25 cellular contexts compared by ENCODE assay signal in genomic region chr2:159194241-159194640, GRCh38.
DNase-seq lines count a peak whose midpoint lies in the region; ATAC-seq, FAIRE-seq and TF ChIP-seq lines count a peak whose summit lies in the region.
"Had no signal": no experiment of that assay in that cellular context is flagged by ENCODE, and none has a peak within 500 bp of the region (broad histone marks: within the 10 kb centered on the region; RNA-seq: fewer than 3 reads in every experiment).

No MANE protein-coding gene starts in this region.

- TF ChIP-seq POLR2A in K562 (conservative IDR thresholded peaks at IDR 0.05), result no peak
- no peak for TF ChIP-seq POLR2A in endothelial cell of umbilical vein (IDR thresholded peaks at IDR 0.05; ENCODE audit: low read depth, low read length)
- no peak for TF ChIP-seq POLR2A in GM18505 (IDR thresholded peaks at IDR 0.05; ENCODE audit: borderline replicate concordance, extremely low read depth, insufficient read depth, insufficient read length)

- in situ Hi-C loops in K562 (cut with MboI), result no loop called here

- no peaks in the 10 kb centered on the region for H3K79me2 ChIP-seq in K562 (ENCODE audit: control insufficient read depth, insufficient read depth, low read length)
- peaks cover 7% of the 10 kb centered on the region for H3K79me2 ChIP-seq in endothelial cell of umbilical vein (ENCODE audit: control insufficient read depth, insufficient read depth, low read length)

- H2AFZ ChIP-seq in K562 (ENCODE audit: low read depth, low read length), result peak overlapping the region; percentile 34; the same call in 1 of the 2 replicates
- no peak overlapping the region for H2AFZ ChIP-seq in endothelial cell of umbilical vein (ENCODE audit: low read depth, low read length)
- H2AFZ ChIP-seq: GM23338 had no signal

- dilution Hi-C loops in endothelial cell of umbilical vein (cut with MboI; ENCODE audit: extremely low pct_ligation_motif_present, low sequenced_read_pairs), result no loop called here

- H3K4me1 ChIP-seq in K562 (replicated peaks in 1 of 2; ENCODE audit: control insufficient read depth in 2 of 2, insufficient read depth in 2 of 2, low read length in 2 of 2) (peaks cover 0 to 3% of the 10 kb centered on the region in 2 experiments; a peak in 1 of 5 replicates), endothelial cell of umbilical vein (ENCODE audit: control insufficient read depth, extremely low read depth, insufficient read depth, low read length) (peaks cover 1% of the 10 kb centered on the region), thoracic aorta (ENCODE audit: control insufficient read depth in 1 of 2, low read depth in 2 of 2) (peaks cover 0 to 28% of the 10 kb centered on the region in 2 donors), A673 (ENCODE audit: insufficient read depth, low read length, poor library complexity, severe bottlenecking) (no peaks in the 10 kb centered on the region)
- H3K4me1 ChIP-seq: Caco-2 had no signal

- no peak overlapping the region for H3K27ac ChIP-seq in K562 (ENCODE audit: extremely low read depth, low read depth, low read length)
- no peak overlapping the region for H3K27ac ChIP-seq in endothelial cell of umbilical vein (ENCODE audit: insufficient read depth, low read depth, low read length)
- H3K27ac ChIP-seq in thoracic aorta, result peak overlapping the region; percentile 13 to 27
- H3K27ac ChIP-seq in A673 (ENCODE audit: low read depth, low read length, poor library complexity, severe bottlenecking), result no peak overlapping the region
- H3K27ac ChIP-seq: BLaER1, HL-60 had no signal

- H3K9me1 ChIP-seq in K562 (ENCODE audit: control insufficient read depth, insufficient read depth, low read length), result no peaks in the 10 kb centered on the region
- no peaks in the 10 kb centered on the region for H3K9me1 ChIP-seq in endothelial cell of umbilical vein (replicated peaks; ENCODE audit: control insufficient read depth, extremely low read depth, insufficient read depth, low read length)

- H3K4me3 ChIP-seq in K562, result no peak overlapping the region
- H3K4me3 ChIP-seq in endothelial cell of umbilical vein (replicated peaks in 1 of 3; ENCODE audit: insufficient read depth in 1 of 3, low read depth in 1 of 3, low read length in 3 of 3), result no peak overlapping the region
- H3K4me3 ChIP-seq in thoracic aorta, result no peak overlapping the region
- H3K4me3 ChIP-seq in A673 (ENCODE audit: low read depth, low read length, poor library complexity, severe bottlenecking), result no peak overlapping the region
- H3K4me3 ChIP-seq: BLaER1, GM12878, GM23338 had no signal

- BruUV-seq in K562 (replicated peaks; lab: Mats Ljungman, UMichigan) (no TSS peak), endothelial cell of umbilical vein (replicated peaks; lab: Mats Ljungman, UMichigan) (no TSS peak), A673 (replicated peaks; lab: Mats Ljungman, UMichigan) (no TSS peak)

- H3K4me2 ChIP-seq in K562 (ENCODE audit: insufficient read depth, low read length) (no peak overlapping the region), endothelial cell of umbilical vein (ENCODE audit: insufficient read depth, low read length) (no peak overlapping the region)
- H3K4me2 ChIP-seq: GM23338 had no signal

- no peaks in the 10 kb centered on the region for H3K9me3 ChIP-seq in K562 (replicated peaks; ENCODE audit: control insufficient read depth, insufficient read depth, low read depth, low read length)
- H3K9me3 ChIP-seq in endothelial cell of umbilical vein (replicated peaks; ENCODE audit: control insufficient read depth, insufficient read depth, low read length), result no peaks in the 10 kb centered on the region
- H3K9me3 ChIP-seq in thoracic aorta, result no peaks in the 10 kb centered on the region
- no peaks in the 10 kb centered on the region for H3K9me3 ChIP-seq in A673 (ENCODE audit: low read depth, low read length, poor library complexity, severe bottlenecking)
- H3K9me3 ChIP-seq: BLaER1, Caco-2 had no signal

- H4K20me1 ChIP-seq in K562 (replicated peaks; ENCODE audit: control insufficient read depth, insufficient read depth, low read length) (no peaks in the 10 kb centered on the region), endothelial cell of umbilical vein (replicated peaks; ENCODE audit: control insufficient read depth, extremely low read depth, insufficient read depth, low read length) (no peaks in the 10 kb centered on the region)
- H4K20me1 ChIP-seq: BLaER1 had no signal

- intact Hi-C loops in K562 (cut with micrococcal nuclease) (no loop called here), endothelial cell of umbilical vein (cut with micrococcal nuclease) (no loop called here), A673 (cut with micrococcal nuclease; ENCODE audit: unreplicated experiment) (no loop called here)

- DNase-seq in K562 (ENCODE audit: extremely low read depth in 1 of 4, low spot score in 3 of 4) (no peak), endothelial cell of umbilical vein (ENCODE audit: low read depth, low spot score) (no peak), medulla oblongata (ENCODE audit: extremely low spot score) (peak; percentile 48), thoracic aorta (ENCODE audit: low spot score) (no peak), A673 (ENCODE audit: low spot score) (no peak)
- DNase-seq: Caco-2; CD4-positive, alpha-beta T cell; DMS 273 treated with DMSO at 0.1 percent for 48 hours; DND-41; HCEC 1CT; MM.1S; NCI-H1092; NCI-H1436; NCI-H2029; NCI-H226; NCI-H524; NCI-H82 had no signal

- POLR2A ChIA-PET in K562 (lab: Yijun Ruan, JAX) (no interaction called here), endothelial cell of umbilical vein (lab: Charles Lee) (no interaction called here), A673 (lab: Charles Lee; ENCODE audit: low non-redundant PET) (no interaction called here)

- H3K27me3 ChIP-seq in K562 (ENCODE audit: control insufficient read depth in 2 of 2, insufficient read depth in 2 of 2, low read length in 2 of 2), result peaks cover 42 to 59% of the 10 kb centered on the region in 2 experiments
- no peaks in the 10 kb centered on the region for H3K27me3 ChIP-seq in endothelial cell of umbilical vein (ENCODE audit: control insufficient read depth in 2 of 2, insufficient read depth in 2 of 2, low read length in 2 of 2)
- no peaks in the 10 kb centered on the region for H3K27me3 ChIP-seq in thoracic aorta (replicated peaks; ENCODE audit: insufficient read depth)
- no peaks in the 10 kb centered on the region for H3K27me3 ChIP-seq in A673 (replicated peaks; ENCODE audit: insufficient read depth, low read depth, low read length, poor library complexity)
- H3K27me3 ChIP-seq: BLaER1 had no signal

- no peak for TF ChIP-seq RAD21 in K562 (CRISPR knock-in tag; conservative IDR thresholded peaks at IDR 0.05 in 1 of 2, IDR thresholded peaks at IDR 0.05 in 1 of 2)

- FAIRE-seq in K562 (lab: Jason Lieb, UNC) (no peak), endothelial cell of umbilical vein (lab: Jason Lieb, UNC) (no peak)
- FAIRE-seq: GM12878, HepG2 had no signal

- H3K36me3 ChIP-seq in K562 (ENCODE audit: control insufficient read depth, insufficient read depth, low read length) (no peaks in the 10 kb centered on the region), endothelial cell of umbilical vein (ENCODE audit: control insufficient read depth in 2 of 2, extremely low read depth in 1 of 2, insufficient read depth in 2 of 2, low read length in 2 of 2) (peaks cover 21 to 40% of the 10 kb centered on the region in 2 experiments), thoracic aorta (no peaks in the 10 kb centered on the region), A673 (ENCODE audit: insufficient read depth, low read length, poor library complexity, severe bottlenecking) (no peaks in the 10 kb centered on the region)
- H3K36me3 ChIP-seq: BLaER1 had no signal

- CTCF ChIA-PET in K562 (lab: Yijun Ruan, JAX; ENCODE audit: low intra/inter-chr PET ratio), result no interaction called here
- CTCF ChIA-PET in endothelial cell of umbilical vein (lab: Charles Lee), result no interaction called here
- CTCF ChIA-PET in A673 (lab: Charles Lee), result no interaction called here

- H3K9ac ChIP-seq in K562 (ENCODE audit: insufficient read depth in 1 of 2, low read depth in 2 of 2, low read length in 2 of 2) (0 out of 4 replicates have a peak overlapping the region, but pooled peaks of 1 of the 2 experiments have one; percentile 30), endothelial cell of umbilical vein (replicated peaks; ENCODE audit: extremely low read depth, insufficient read depth, low read length) (no peak overlapping the region)
- H3K9ac ChIP-seq: BLaER1 had no signal

- TF ChIP-seq CTCF in K562 (IDR thresholded peaks at IDR 0.05 in 2 of 3, conservative IDR thresholded peaks at IDR 0.05 in 1 of 3; ENCODE audit: insufficient read depth in 2 of 3, low read depth in 1 of 3, low read length in 3 of 3), result no peak
- TF ChIP-seq CTCF in endothelial cell of umbilical vein (IDR thresholded peaks at IDR 0.05; ENCODE audit: extremely low read depth in 1 of 2, insufficient read depth in 1 of 2, low read depth in 1 of 2, low read length in 2 of 2), result no peak
- no peak for TF ChIP-seq CTCF in thoracic aorta (IDR thresholded peaks at IDR 0.05)
- no peak for TF ChIP-seq CTCF in A673 (conservative IDR thresholded peaks at IDR 0.05; ENCODE audit: low read depth, low read length)

- TF ChIP-seq EP300 in K562 (IDR thresholded peaks at IDR 0.05; ENCODE audit: low read length), result no peak

- ATAC-seq in K562 (no peak; the same call in 2 of the 3 replicates), thoracic aorta (ENCODE audit: insufficient number of reproducible peaks, low FRiP score, low read depth) (no peak), HG03045 (IDR thresholded peaks at IDR 0.05; ENCODE audit: unreplicated experiment) (no peak), GM18505 (IDR thresholded peaks at IDR 0.05; ENCODE audit: unreplicated experiment) (no peak)
- ATAC-seq: GM12878, GM23338, HepG2, Panc1 had no signal

- 8% methylated on average over 10 of the region's 10 CpGs for WGBS in K562 (ENCODE audit: insufficient coverage, low coverage, missing lambda C conversion rate)

TF ChIP-seq in K562, 482 proteins besides CTCF, POLR2A, EP300 and RAD21 (continues in another document):
- no peak for TF ChIP-seq NCOA6 (IDR thresholded peaks at IDR 0.05)

TF ChIP-seq in endothelial cell of umbilical vein, 7 proteins besides CTCF, POLR2A, EP300 and RAD21:
- peak; percentile 10 for TF ChIP-seq POLR2AphosphoS5 (IDR thresholded peaks at IDR 0.05; ENCODE audit: insufficient read depth, low read depth, low read length)
- no peak for TF ChIP-seq FOS (IDR thresholded peaks at IDR 0.05; ENCODE audit: borderline replicate concordance, insufficient read depth, low read length)

Comparison
In these comparisons a context has a peak if more than half of its experiments do, and no peak if none do; other contexts are left out.
1. H3K27ac ChIP-seq: peak in thoracic aorta (2 of 2); none in K562 (single experiment), endothelial cell of umbilical vein (single experiment) and A673 (single experiment).